ENCODE assay signal across 1 cellular context in genomic region chr9:130124471-130124870, GRCh38.
TF ChIP-seq lines count a peak whose summit lies in the region.

No MANE protein-coding gene starts in this region.

TF ChIP-seq in GM23338, 12 proteins besides CTCF, POLR2A, EP300 and RAD21 (continued from another document):
- TF ChIP-seq, protein P1, sequence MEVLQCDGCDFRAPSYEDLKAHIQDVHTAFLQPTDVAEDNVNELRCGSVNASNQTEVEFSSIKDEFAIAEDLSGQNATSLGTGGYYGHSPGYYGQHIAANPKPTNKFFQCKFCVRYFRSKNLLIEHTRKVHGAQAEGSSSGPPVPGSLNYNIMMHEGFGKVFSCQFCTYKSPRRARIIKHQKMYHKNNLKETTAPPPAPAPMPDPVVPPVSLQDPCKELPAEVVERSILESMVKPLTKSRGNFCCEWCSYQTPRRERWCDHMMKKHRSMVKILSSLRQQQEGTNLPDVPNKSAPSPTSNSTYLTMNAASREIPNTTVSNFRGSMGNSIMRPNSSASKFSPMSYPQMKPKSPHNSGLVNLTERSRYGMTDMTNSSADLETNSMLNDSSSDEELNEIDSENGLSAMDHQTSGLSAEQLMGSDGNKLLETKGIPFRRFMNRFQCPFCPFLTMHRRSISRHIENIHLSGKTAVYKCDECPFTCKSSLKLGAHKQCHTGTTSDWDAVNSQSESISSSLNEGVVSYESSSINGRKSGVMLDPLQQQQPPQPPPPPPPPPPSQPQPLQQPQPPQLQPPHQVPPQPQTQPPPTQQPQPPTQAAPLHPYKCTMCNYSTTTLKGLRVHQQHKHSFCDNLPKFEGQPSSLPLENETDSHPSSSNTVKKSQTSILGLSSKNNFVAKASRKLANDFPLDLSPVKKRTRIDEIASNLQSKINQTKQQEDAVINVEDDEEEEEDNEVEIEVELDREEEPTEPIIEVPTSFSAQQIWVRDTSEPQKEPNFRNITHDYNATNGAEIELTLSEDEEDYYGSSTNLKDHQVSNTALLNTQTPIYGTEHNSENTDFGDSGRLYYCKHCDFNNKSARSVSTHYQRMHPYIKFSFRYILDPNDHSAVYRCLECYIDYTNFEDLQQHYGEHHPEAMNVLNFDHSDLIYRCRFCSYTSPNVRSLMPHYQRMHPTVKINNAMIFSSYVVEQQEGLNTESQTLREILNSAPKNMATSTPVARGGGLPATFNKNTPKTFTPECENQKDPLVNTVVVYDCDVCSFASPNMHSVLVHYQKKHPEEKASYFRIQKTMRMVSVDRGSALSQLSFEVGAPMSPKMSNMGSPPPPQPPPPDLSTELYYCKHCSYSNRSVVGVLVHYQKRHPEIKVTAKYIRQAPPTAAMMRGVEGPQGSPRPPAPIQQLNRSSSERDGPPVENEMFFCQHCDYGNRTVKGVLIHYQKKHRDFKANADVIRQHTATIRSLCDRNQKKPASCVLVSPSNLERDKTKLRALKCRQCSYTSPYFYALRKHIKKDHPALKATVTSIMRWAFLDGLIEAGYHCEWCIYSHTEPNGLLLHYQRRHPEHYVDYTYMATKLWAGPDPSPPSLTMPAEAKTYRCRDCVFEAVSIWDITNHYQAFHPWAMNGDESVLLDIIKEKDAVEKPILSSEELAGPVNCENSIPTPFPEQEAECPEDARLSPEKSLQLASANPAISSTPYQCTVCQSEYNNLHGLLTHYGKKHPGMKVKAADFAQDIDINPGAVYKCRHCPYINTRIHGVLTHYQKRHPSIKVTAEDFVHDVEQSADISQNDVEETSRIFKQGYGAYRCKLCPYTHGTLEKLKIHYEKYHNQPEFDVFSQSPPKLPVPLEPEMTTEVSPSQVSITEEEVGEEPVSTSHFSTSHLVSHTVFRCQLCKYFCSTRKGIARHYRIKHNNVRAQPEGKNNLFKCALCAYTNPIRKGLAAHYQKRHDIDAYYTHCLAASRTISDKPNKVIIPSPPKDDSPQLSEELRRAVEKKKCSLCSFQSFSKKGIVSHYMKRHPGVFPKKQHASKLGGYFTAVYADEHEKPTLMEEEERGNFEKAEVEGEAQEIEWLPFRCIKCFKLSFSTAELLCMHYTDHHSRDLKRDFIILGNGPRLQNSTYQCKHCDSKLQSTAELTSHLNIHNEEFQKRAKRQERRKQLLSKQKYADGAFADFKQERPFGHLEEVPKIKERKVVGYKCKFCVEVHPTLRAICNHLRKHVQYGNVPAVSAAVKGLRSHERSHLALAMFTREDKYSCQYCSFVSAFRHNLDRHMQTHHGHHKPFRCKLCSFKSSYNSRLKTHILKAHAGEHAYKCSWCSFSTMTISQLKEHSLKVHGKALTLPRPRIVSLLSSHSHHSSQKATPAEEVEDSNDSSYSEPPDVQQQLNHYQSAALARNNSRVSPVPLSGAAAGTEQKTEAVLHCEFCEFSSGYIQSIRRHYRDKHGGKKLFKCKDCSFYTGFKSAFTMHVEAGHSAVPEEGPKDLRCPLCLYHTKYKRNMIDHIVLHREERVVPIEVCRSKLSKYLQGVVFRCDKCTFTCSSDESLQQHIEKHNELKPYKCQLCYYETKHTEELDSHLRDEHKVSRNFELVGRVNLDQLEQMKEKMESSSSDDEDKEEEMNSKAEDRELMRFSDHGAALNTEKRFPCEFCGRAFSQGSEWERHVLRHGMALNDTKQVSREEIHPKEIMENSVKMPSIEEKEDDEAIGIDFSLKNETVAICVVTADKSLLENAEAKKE (CRISPR knock-in tag; IDR thresholded peaks at IDR 0.05): no peak
- no peak for TF ChIP-seq EZH2 (IDR thresholded peaks at IDR 0.05; ENCODE audit: low read depth, unreplicated experiment)
- TF ChIP-seq NANOG (IDR thresholded peaks at IDR 0.05; ENCODE audit: borderline replicate concordance): no peak
- TF ChIP-seq CREB1 (CRISPR knock-in tag; IDR thresholded peaks at IDR 0.05; ENCODE audit: low read depth): no peak
- TF ChIP-seq JUNB (IDR thresholded peaks at IDR 0.05; ENCODE audit: unreplicated experiment): no peak
- no peak for TF ChIP-seq POLR2AphosphoS5 (IDR thresholded peaks at IDR 0.05; ENCODE audit: low read depth)
- no peak for TF ChIP-seq ZNF331 (CRISPR knock-in tag; IDR thresholded peaks at IDR 0.05; ENCODE audit: low read depth)
- no peak for TF ChIP-seq STAT1 (IDR thresholded peaks at IDR 0.05; ENCODE audit: unreplicated experiment)
- no peak for TF ChIP-seq EZH2phosphoT487 (IDR thresholded peaks at IDR 0.05; ENCODE audit: unreplicated experiment)
- TF ChIP-seq ZNF114 (CRISPR knock-in tag; IDR thresholded peaks at IDR 0.05): no peak
- no peak for TF ChIP-seq ETS1 (IDR thresholded peaks at IDR 0.05)
